Comparison of ENCODE assay signal across 12 cellular contexts in genomic region chr7:2637505-2638223, GRCh38. TPM values are rescaled to one million over a fixed set of nuclear protein-coding genes. Genes with fewer than 3 reads are reported as not detected.
DNase-seq lines count a peak whose midpoint lies in the region; ATAC-seq and TF ChIP-seq lines count a peak whose summit lies in the region.
"Had no signal": no experiment of that assay in that cellular context is flagged by ENCODE, and none has a peak within 500 bp of the region (broad histone marks: within the 10 kb centered on the region; RNA-seq: fewer than 3 reads in every experiment).

No MANE protein-coding gene starts in this region.

- no peak for TF ChIP-seq CTCF in GM10248 (IDR thresholded peaks at IDR 0.05; ENCODE audit: control extremely low read depth, extremely low read depth, low read depth, missing control alignments)
- no peak for TF ChIP-seq CTCF in esophagus squamous epithelium (IDR thresholded peaks at IDR 0.05)

- H3K79me2 ChIP-seq in trophoblast cell (ENCODE audit: control insufficient read depth, insufficient read depth, low read length, poor library complexity) = peaks cover 34% of the 10 kb centered on the region

- H2BK12ac ChIP-seq in trophoblast cell (ENCODE audit: low read length) = no peak overlapping the region

- H3K4me2 ChIP-seq in trophoblast cell (ENCODE audit: low read length) = no peak overlapping the region

- DNase-seq in GM10248 (ENCODE audit: extremely low spot score) (peak; percentile 65), MV-4-11 (lab: John Stamatoyannopoulos, UW) (peak; percentile 87), esophagus squamous epithelium (lab: John Stamatoyannopoulos, UW) (peak; percentile 38), trophoblast cell (peak in 1 of 2 donors; percentile 37), HEK293T (ENCODE audit: extremely low spot score) (no peak), NCI-H2171 (lab: John Stamatoyannopoulos, UW) (no peak)
- DNase-seq in activated naive CD8-positive, alpha-beta T cell treated with anti-CD3 and anti-CD28 coated beads, Interleukin-2, amount 50 U/mL, for 24 hours = no peak
- DNase-seq: activated CD4-positive, alpha-beta T cell treated with anti-CD3 and anti-CD28 coated beads for 4 hours; Caco-2; cortex of kidney had no signal

- H3K27me3 ChIP-seq in esophagus squamous epithelium = no peaks in the 10 kb centered on the region
- no peaks in the 10 kb centered on the region for H3K27me3 ChIP-seq in trophoblast cell (ENCODE audit: insufficient read depth, low read length)

- H3K14ac ChIP-seq in trophoblast cell (ENCODE audit: low read length) = no peak overlapping the region

- H3K9me3 ChIP-seq in esophagus squamous epithelium = no peaks in the 10 kb centered on the region
- H3K9me3 ChIP-seq in trophoblast cell (ENCODE audit: insufficient read depth, low read depth, low read length) = no peaks in the 10 kb centered on the region
- H3K9me3 ChIP-seq: Caco-2 had no signal

- H3K36me3 ChIP-seq in esophagus squamous epithelium (no peaks in the 10 kb centered on the region), trophoblast cell (ENCODE audit: control insufficient read depth in 1 of 2, insufficient read depth in 2 of 2, low read length in 2 of 2) (peaks cover 28 to 34% of the 10 kb centered on the region in 2 experiments)

- no peak overlapping the region for H3K23ac ChIP-seq in trophoblast cell (ENCODE audit: low read length)

- H3K4me1 ChIP-seq in esophagus squamous epithelium = peaks cover 49 to 99% (median 57%) of the 10 kb centered on the region in 3 donors
- H3K4me1 ChIP-seq in trophoblast cell (ENCODE audit: control insufficient read depth in 1 of 2, insufficient read depth in 2 of 2, low read length in 2 of 2) = peaks cover 42 to 53% of the 10 kb centered on the region in 2 experiments

- H3K18ac ChIP-seq in trophoblast cell (ENCODE audit: low read length) = no peak overlapping the region

- POLR2A ChIA-PET in GM10248 (lab: Yijun Ruan, JAX) (no interaction called here), HEK293T (lab: Yijun Ruan, JAX) (no interaction called here)

- H3K27ac Mint-ChIP-seq in activated naive CD8-positive, alpha-beta T cell treated with anti-CD3 and anti-CD28 coated beads, Interleukin-2, amount 50 U/mL, for 24 hours = no peak overlapping the region

- no peak overlapping the region for H4K12ac ChIP-seq in trophoblast cell (ENCODE audit: low read depth, low read length)

- H3K4ac ChIP-seq in trophoblast cell (ENCODE audit: low read depth, low read length) = peak overlapping the region; percentile 49

- H3K4me3 ChIP-seq in esophagus squamous epithelium (no peak overlapping the region), trophoblast cell (ENCODE audit: low read depth, low read length) (no peak overlapping the region)

- H3K27ac ChIP-seq in esophagus squamous epithelium (peak overlapping the region in 3 of 4 donors; percentile 40 to 71 (median 65)), trophoblast cell (ENCODE audit: low read depth, low read length) (no peak overlapping the region)

- no peak overlapping the region for H2BK5ac ChIP-seq in trophoblast cell (ENCODE audit: low read depth, low read length, poor library complexity)

- no peaks in the 10 kb centered on the region for H3K36me3 Mint-ChIP-seq in activated naive CD8-positive, alpha-beta T cell treated with anti-CD3 and anti-CD28 coated beads, Interleukin-2, amount 50 U/mL, for 24 hours (ENCODE audit: low read depth)

- H3K9me3 Mint-ChIP-seq in activated naive CD8-positive, alpha-beta T cell treated with anti-CD3 and anti-CD28 coated beads, Interleukin-2, amount 50 U/mL, for 24 hours = no peaks in the 10 kb centered on the region

- CTCF ChIA-PET in GM10248 (lab: Yijun Ruan, JAX) = interaction anchor here (1.4 to 1.5 kb wide), 2 partner anchors 13 to 34 kb away, joined by 4 to 6 read pairs; no protein-coding TSS in a partner anchor
- CTCF ChIA-PET in HEK293T (lab: Yijun Ruan, JAX) = no interaction called here

- no peak for ATAC-seq in activated naive CD8-positive, alpha-beta T cell treated with anti-CD3 and anti-CD28 coated beads, Interleukin-2, amount 50 U/mL, for 24 hours
- ATAC-seq in GM21526 (IDR thresholded peaks at IDR 0.05; ENCODE audit: low FRiP score, unreplicated experiment) = no peak

- no peak overlapping the region for H2AK5ac ChIP-seq in trophoblast cell (ENCODE audit: low read length)

- WGBS in esophagus squamous epithelium, 2 donors = 81% methylated on average over 5 of the region's 23 CpGs; no CpG with 5 or more reads in 1 of the 2 donors
- no CpG with 5 or more reads among the region's 23 CpGs for WGBS in trophoblast cell (ENCODE audit: extremely low coverage, insufficient coverage, insufficient read length)

- peak in 1 of 4 donors; percentile 7 for TF ChIP-seq POLR2A in esophagus squamous epithelium (IDR thresholded peaks at IDR 0.05)

- peaks cover 22% of the 10 kb centered on the region for H3K79me1 ChIP-seq in trophoblast cell (ENCODE audit: low read length)

- no peaks in the 10 kb centered on the region for H3K27me3 Mint-ChIP-seq in activated naive CD8-positive, alpha-beta T cell treated with anti-CD3 and anti-CD28 coated beads, Interleukin-2, amount 50 U/mL, for 24 hours

- no peak overlapping the region for H3K4me3 Mint-ChIP-seq in activated naive CD8-positive, alpha-beta T cell treated with anti-CD3 and anti-CD28 coated beads, Interleukin-2, amount 50 U/mL, for 24 hours

- H3K4me1 Mint-ChIP-seq in activated naive CD8-positive, alpha-beta T cell treated with anti-CD3 and anti-CD28 coated beads, Interleukin-2, amount 50 U/mL, for 24 hours = peaks cover 18% of the 10 kb centered on the region

- H2AFZ ChIP-seq in trophoblast cell (ENCODE audit: insufficient read depth, low read length, poor library complexity) = no peak overlapping the region

- H4K8ac ChIP-seq in trophoblast cell (ENCODE audit: low read depth, low read length) = no peak overlapping the region

- no peak overlapping the region for H3K9ac ChIP-seq in trophoblast cell (ENCODE audit: low read length)

- no peak overlapping the region for H2BK120ac ChIP-seq in trophoblast cell (ENCODE audit: insufficient read depth, low read length, poor library complexity)

- intact Hi-C loops in esophagus squamous epithelium (cut with DNase I) = no loop called here

- no peak overlapping the region for H4K91ac ChIP-seq in trophoblast cell (ENCODE audit: low read depth, low read length)

TF ChIP-seq in HEK293T, 16 proteins besides CTCF, POLR2A, EP300 and RAD21:
- no peak for TF ChIP-seq LEF1 (IDR thresholded peaks at IDR 0.05; ENCODE audit: borderline replicate concordance)
- TF ChIP-seq FOXA1 (IDR thresholded peaks at IDR 0.05) = no peak
- no peak for TF ChIP-seq ZNF384 (IDR thresholded peaks at IDR 0.05)

RNA-seq across cellular contexts. Expression of gene TTYH3, which starts 5.9 kb away (rescaled TPM):
- 10 to 100 TPM in 2 of 4 donors, 1 to 10 TPM in 2; 4.7 to 23.1 (median 10.2) TPM for total RNA-seq in esophagus squamous epithelium
- polyA plus RNA-seq in trophoblast cell (2013) = 117 and 118 TPM in 2 replicates

RNA-seq across cellular contexts. Expression of gene AMZ1, which starts 50.3 kb away (rescaled TPM):
- total RNA-seq in esophagus squamous epithelium = under 1 TPM in 2 of 4 donors, not detected in 2; 0.12 to 0.19 TPM
- 0.41 and 0.64 TPM in 2 replicates for polyA plus RNA-seq in trophoblast cell (2013)
- total RNA-seq: lung microvascular endothelial cell had no signal

Comparison
In these comparisons a context has a peak if more than half of its experiments do, and no peak if none do; other contexts are left out.
1. DNase-seq: peak in GM10248 (single experiment), MV-4-11 (single experiment) and esophagus squamous epithelium (single experiment); none in activated naive CD8-positive, alpha-beta T cell treated with anti-CD3 and anti-CD28 coated beads, Interleukin-2, amount 50 U/mL, for 24 hours (single experiment), HEK293T (single experiment) and NCI-H2171 (single experiment).